Comparison of ENCODE assay signal across 1 cellular context in the genomic region with DNA sequence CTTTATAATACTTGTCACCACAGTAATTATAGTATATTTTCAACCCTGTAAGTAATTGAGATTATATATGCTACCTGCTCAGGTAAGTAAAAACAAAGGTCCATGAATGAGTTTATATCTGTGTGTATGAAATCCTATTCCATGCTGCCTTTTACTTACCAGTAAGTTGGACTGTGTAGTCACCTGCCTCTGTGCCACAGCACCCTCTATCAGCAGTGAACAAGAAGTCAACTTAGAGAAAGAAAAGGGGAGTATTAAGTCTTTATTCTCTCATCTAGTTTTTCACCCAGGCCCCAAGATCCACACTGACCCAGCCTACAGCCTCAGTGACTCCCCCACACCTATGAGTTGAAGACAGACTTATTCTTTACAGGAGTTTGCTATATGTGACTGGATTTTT.
TF ChIP-seq lines count a peak whose summit lies in the region.

No MANE protein-coding gene starts in this region.

TF ChIP-seq in WTC11, 78 proteins besides CTCF, POLR2A, EP300 and RAD21 (continued from another document):
- TF ChIP-seq, protein P1, sequence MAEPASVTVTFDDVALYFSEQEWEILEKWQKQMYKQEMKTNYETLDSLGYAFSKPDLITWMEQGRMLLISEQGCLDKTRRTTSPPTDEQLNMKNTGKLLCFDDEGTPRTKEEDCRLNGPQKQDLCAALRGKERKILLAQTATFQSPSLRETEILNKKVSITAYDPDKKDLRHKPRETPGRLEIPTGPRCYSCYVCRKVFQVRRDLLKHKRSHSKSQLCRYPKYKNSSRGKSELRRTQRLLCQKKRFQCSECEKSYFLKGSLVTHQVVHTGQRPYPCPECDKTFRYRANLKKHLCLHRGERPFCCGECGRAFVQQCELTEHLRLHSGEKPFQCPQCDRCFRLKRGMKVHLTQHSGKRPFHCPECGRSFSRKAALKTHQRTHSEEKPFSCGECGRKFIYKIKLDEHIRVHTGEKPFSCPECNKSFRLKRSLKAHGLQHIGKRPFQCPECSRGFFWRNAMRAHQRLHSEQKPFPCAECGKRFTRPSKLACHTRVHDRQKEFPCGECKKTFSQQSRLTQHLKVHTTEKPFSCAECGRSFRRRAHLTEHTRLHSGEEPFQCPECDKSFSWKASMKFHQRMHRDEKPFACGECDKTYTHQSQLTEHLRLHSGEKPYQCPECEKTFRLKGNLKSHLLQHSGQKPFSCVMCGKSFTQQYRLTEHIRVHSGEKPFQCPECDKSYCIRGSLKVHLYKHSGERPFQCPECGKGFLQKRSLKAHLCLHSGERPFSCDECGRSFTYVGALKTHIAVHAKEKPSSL (CRISPR knock-in tag; conservative IDR thresholded peaks at IDR 0.05): no peak
- TF ChIP-seq, protein P2, sequence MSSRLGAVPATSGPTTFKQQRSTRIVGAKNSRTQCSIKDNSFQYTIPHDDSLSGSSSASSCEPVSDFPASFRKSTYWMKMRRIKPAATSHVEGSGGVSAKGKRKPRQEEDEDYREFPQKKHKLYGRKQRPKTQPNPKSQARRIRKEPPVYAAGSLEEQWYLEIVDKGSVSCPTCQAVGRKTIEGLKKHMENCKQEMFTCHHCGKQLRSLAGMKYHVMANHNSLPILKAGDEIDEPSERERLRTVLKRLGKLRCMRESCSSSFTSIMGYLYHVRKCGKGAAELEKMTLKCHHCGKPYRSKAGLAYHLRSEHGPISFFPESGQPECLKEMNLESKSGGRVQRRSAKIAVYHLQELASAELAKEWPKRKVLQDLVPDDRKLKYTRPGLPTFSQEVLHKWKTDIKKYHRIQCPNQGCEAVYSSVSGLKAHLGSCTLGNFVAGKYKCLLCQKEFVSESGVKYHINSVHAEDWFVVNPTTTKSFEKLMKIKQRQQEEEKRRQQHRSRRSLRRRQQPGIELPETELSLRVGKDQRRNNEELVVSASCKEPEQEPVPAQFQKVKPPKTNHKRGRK (CRISPR knock-in tag; IDR thresholded peaks at IDR 0.05; ENCODE audit: borderline replicate concordance): no peak
- TF ChIP-seq GRHL2 (CRISPR knock-in tag; IDR thresholded peaks at IDR 0.05; ENCODE audit: insufficient replicate concordance, severe bottlenecking) (no peak), HMGA2 (CRISPR knock-in tag; IDR thresholded peaks at IDR 0.05) (no peak), TEAD4 (CRISPR knock-in tag; IDR thresholded peaks at IDR 0.05) (no peak)
- TF ChIP-seq, protein P3, sequence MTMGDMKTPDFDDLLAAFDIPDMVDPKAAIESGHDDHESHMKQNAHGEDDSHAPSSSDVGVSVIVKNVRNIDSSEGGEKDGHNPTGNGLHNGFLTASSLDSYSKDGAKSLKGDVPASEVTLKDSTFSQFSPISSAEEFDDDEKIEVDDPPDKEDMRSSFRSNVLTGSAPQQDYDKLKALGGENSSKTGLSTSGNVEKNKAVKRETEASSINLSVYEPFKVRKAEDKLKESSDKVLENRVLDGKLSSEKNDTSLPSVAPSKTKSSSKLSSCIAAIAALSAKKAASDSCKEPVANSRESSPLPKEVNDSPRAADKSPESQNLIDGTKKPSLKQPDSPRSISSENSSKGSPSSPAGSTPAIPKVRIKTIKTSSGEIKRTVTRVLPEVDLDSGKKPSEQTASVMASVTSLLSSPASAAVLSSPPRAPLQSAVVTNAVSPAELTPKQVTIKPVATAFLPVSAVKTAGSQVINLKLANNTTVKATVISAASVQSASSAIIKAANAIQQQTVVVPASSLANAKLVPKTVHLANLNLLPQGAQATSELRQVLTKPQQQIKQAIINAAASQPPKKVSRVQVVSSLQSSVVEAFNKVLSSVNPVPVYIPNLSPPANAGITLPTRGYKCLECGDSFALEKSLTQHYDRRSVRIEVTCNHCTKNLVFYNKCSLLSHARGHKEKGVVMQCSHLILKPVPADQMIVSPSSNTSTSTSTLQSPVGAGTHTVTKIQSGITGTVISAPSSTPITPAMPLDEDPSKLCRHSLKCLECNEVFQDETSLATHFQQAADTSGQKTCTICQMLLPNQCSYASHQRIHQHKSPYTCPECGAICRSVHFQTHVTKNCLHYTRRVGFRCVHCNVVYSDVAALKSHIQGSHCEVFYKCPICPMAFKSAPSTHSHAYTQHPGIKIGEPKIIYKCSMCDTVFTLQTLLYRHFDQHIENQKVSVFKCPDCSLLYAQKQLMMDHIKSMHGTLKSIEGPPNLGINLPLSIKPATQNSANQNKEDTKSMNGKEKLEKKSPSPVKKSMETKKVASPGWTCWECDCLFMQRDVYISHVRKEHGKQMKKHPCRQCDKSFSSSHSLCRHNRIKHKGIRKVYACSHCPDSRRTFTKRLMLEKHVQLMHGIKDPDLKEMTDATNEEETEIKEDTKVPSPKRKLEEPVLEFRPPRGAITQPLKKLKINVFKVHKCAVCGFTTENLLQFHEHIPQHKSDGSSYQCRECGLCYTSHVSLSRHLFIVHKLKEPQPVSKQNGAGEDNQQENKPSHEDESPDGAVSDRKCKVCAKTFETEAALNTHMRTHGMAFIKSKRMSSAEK (CRISPR knock-in tag; IDR thresholded peaks at IDR 0.05; ENCODE audit: borderline replicate concordance): no peak
